In the genomic region with DNA sequence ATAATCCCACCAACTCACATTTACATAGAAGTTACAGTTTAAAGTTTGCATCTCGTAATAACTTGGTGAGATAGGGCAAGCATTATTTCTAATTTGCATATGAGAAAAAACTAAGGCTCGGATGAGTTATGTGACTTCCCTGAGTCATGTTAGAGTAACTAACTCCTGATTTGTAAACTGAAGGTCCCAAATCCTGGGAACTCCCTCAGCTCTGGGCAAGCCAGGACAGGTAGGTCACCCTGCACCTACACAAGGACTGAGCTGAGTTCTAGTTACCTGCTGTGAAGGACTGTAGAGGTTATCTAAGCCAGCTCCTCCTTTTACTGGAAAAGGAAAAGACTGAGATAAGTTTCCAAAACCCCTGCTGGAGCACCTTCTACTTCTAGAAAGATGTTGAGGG, we compare ENCODE assay signal across 16 cellular contexts.
"Had no signal": no experiment of that assay in that cellular context is flagged by ENCODE, and none has a peak within 500 bp of the region (broad histone marks: within the 10 kb centered on the region; RNA-seq: fewer than 3 reads in every experiment).

No MANE protein-coding gene starts in this region.

- H3K9me3 Mint-ChIP-seq: activated naive CD4-positive, alpha-beta T cell treated with anti-CD3 and anti-CD28 coated beads, Interleukin-2, amount 10 ng/mL, durations not matched to agents 7 days and 5 days had no signal

- H3K9me3 ChIP-seq: right atrium auricular region, thyroid gland had no signal

- H3K27me3 ChIP-seq: adrenal gland, right atrium auricular region, thyroid gland had no signal

- H3K27me3 Mint-ChIP-seq: activated CD4-positive, alpha-beta T cell treated with anti-CD3 and anti-CD28 coated beads for 36 hours; naive thymus-derived CD4-positive, alpha-beta T cell had no signal

- H3K4me3 Mint-ChIP-seq: activated CD4-positive, alpha-beta T cell treated with anti-CD3 and anti-CD28 coated beads for 36 hours; activated CD8-positive, alpha-beta T cell treated with anti-CD3 and anti-CD28 coated beads, Interleukin-2, amount 10 ng/mL, durations not matched to agents 7 days and 5 days; activated naive CD4-positive, alpha-beta T cell treated with anti-CD3 and anti-CD28 coated beads, Interleukin-2, amount 10 ng/mL, durations not matched to agents 7 days and 5 days; immature natural killer cell; naive thymus-derived CD4-positive, alpha-beta T cell had no signal

- H3K27ac Mint-ChIP-seq: activated CD4-positive, alpha-beta T cell treated with anti-CD3 and anti-CD28 coated beads for 36 hours; activated CD8-positive, alpha-beta T cell treated with anti-CD3 and anti-CD28 coated beads, Interleukin-2, amount 10 ng/mL, durations not matched to agents 7 days and 5 days; activated naive CD4-positive, alpha-beta T cell treated with anti-CD3 and anti-CD28 coated beads, Interleukin-2, amount 10 ng/mL, durations not matched to agents 7 days and 5 days; immature natural killer cell; naive thymus-derived CD4-positive, alpha-beta T cell had no signal

- DNase-seq: activated CD4-positive, alpha-beta T cell treated with anti-CD3 and anti-CD28 coated beads for 36 hours; activated CD8-positive, alpha-beta memory T cell treated with anti-CD3 and anti-CD28 coated beads, Interleukin-2, amount 50 U/mL, for 48 hours; activated CD8-positive, alpha-beta T cell treated with anti-CD3 and anti-CD28 coated beads, Interleukin-2, amount 10 ng/mL, durations not matched to agents 7 days and 5 days; activated naive CD4-positive, alpha-beta T cell treated with anti-CD3 and anti-CD28 coated beads, Interleukin-2, amount 10 ng/mL, durations not matched to agents 7 days and 5 days; adrenal gland; central memory CD4-positive, alpha-beta T cell; glutamatergic neuron; immature natural killer cell; left colon; naive thymus-derived CD4-positive, alpha-beta T cell; posterior cingulate gyrus; small intestine; T-helper 9 cell; thyroid gland had no signal

- H3K4me1 Mint-ChIP-seq: activated CD4-positive, alpha-beta T cell treated with anti-CD3 and anti-CD28 coated beads for 36 hours; activated naive CD4-positive, alpha-beta T cell treated with anti-CD3 and anti-CD28 coated beads, Interleukin-2, amount 10 ng/mL, durations not matched to agents 7 days and 5 days; immature natural killer cell; naive thymus-derived CD4-positive, alpha-beta T cell had no signal

- H3K36me3 Mint-ChIP-seq: activated naive CD4-positive, alpha-beta T cell treated with anti-CD3 and anti-CD28 coated beads, Interleukin-2, amount 10 ng/mL, durations not matched to agents 7 days and 5 days had no signal

- H3K4me1 ChIP-seq: adrenal gland, right atrium auricular region had no signal

- H3K27ac ChIP-seq: adrenal gland, right atrium auricular region, thyroid gland had no signal

- ATAC-seq: activated CD4-positive, alpha-beta T cell treated with anti-CD3 and anti-CD28 coated beads for 36 hours; activated CD8-positive, alpha-beta T cell treated with anti-CD3 and anti-CD28 coated beads, Interleukin-2, amount 10 ng/mL, durations not matched to agents 7 days and 5 days; left colon; naive thymus-derived CD4-positive, alpha-beta T cell had no signal

- H3K4me3 ChIP-seq: adrenal gland, lung, right atrium auricular region, thyroid gland had no signal

- H3K36me3 ChIP-seq: adrenal gland, right atrium auricular region, thyroid gland had no signal
